In the genomic region with DNA sequence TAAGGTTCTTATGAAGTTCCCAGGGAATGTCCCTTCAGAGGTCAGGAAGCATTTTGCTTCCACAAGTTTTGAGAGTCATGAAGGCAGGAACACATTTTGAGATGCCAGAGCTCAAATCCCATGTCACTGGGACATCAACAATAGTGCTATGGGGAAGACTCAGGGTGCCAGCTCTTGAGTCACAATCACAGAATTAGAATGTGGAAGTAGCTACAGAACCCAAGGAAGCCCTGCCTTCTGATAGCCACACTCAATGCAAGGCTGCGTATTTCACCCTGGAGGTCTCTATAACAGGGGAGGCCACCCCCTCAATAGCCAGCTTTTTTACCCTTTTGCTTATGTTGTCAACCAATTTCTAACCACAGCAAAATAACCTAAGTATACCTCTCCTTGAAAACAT, we compare ENCODE assay signal across 4 cellular contexts.
DNase-seq lines count a peak whose midpoint lies in the region; ATAC-seq and TF ChIP-seq lines count a peak whose summit lies in the region.
"Not testable (repeated sequence)": the region's sequence is repeated elsewhere in the genome, so short reads cannot be mapped to it uniquely, and the experiment has no call there.

No MANE protein-coding gene starts in this region.

- not testable (repeated sequence) for H3K27ac ChIP-seq in right cardiac atrium (ENCODE audit: low read length); right lobe of liver; lung (ENCODE audit: low read depth in 1 of 2, low read length in 1 of 2)

- not testable (repeated sequence) for H3K4me1 ChIP-seq in right cardiac atrium (ENCODE audit: control insufficient read depth, insufficient read depth, low read length); right lobe of liver; lung (ENCODE audit: control insufficient read depth in 2 of 2, insufficient read depth in 2 of 2, low read length in 2 of 2)

- H3K36me3 ChIP-seq in right lobe of liver; lung (ENCODE audit: control insufficient read depth in 2 of 2, insufficient read depth in 2 of 2, low read length in 2 of 2): not testable (repeated sequence)

- not testable (repeated sequence) for DNase-seq in right cardiac atrium; right lobe of liver; lung (ENCODE audit: low spot score); sciatic nerve (ENCODE audit: low spot score)

- TF ChIP-seq POLR2A in right lobe of liver (IDR thresholded peaks at IDR 0.05): not testable (repeated sequence)

- WGBS in right cardiac atrium: no CpG with 5 or more reads among the region's 1 CpG
- no CpG with 5 or more reads among the region's 1 CpG for WGBS in right lobe of liver (ENCODE audit: insufficient coverage, low coverage, low lambda C conversion rate, missing lambda C conversion rate)
- WGBS in lung, 2 donors: no CpG with 5 or more reads among the region's 1 CpG

- not testable (repeated sequence) for H3K9me3 ChIP-seq in right cardiac atrium (ENCODE audit: control insufficient read depth, low read length); right lobe of liver; lung (ENCODE audit: control insufficient read depth in 2 of 2, insufficient read depth in 1 of 2, low read length in 1 of 2)

- ATAC-seq in right cardiac atrium (peak; percentile 35 to 61), right lobe of liver (peak; percentile 28 to 72 (median 52)), lung (ENCODE audit: insufficient read depth, low FRiP score) (peak; percentile 58), sciatic nerve (peak; percentile 55)

- not testable (repeated sequence) for H3K27me3 ChIP-seq in right cardiac atrium (ENCODE audit: control insufficient read depth, insufficient read depth); right lobe of liver; lung (ENCODE audit: control insufficient read depth, insufficient read depth)

- not testable (repeated sequence) for H3K4me3 ChIP-seq in right cardiac atrium (ENCODE audit: low read length); right lobe of liver; lung

- not testable (repeated sequence) for TF ChIP-seq CTCF in right lobe of liver (IDR thresholded peaks at IDR 0.05); lung (IDR thresholded peaks at IDR 0.05; ENCODE audit: control extremely low read depth, extremely low read depth)

- intact Hi-C loops in right cardiac atrium (cut with DNase I); right lobe of liver (cut with DNase I); sciatic nerve (cut with DNase I): not testable (repeated sequence)
